In the genomic region with DNA sequence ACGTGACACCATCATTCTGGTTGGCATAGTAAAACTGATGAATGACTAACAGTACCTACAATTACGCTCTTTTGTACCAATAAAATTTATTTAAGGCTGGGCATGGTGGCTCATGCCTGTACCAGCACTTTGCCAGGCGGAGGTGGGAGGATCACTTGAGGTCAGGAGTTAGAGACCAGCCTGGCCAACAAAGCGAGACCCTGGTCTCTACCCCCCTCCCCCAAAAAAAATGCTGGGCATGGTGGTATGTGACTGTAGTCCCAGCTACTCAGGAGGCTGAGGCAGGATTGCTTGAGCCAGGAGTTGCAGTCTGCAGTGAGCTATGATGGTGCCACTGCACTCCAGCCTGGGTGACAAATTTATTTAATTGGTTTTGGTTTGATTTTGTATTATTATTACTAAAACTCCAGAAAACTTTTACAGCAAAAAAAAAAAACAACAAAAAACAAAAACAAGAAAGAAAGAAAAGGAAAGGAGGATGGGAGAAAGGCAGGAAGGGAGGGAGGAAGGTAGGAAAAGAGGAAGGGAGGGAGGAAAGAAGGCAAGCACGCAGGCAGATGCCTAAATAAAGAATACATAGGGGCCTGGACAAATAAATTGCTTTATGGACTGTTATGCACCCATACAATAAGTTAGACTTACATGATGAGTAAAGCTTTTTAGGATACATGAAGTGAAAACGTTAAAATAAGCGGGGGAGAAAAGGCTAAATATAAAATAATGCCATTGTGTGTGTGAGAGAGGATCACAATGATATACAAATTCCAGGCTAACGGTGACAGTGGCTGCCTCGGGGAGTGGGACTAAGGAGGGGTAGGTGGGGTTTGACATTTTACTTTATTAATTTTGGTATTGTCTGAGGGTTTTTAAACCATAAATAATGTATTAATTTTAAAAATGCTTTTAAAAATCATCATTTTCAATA, we compare ENCODE assay signal across 8 cellular contexts. TPM values are rescaled to one million over a fixed set of nuclear protein-coding genes. Genes with fewer than 3 reads are reported as not detected.
DNase-seq lines count a peak whose midpoint lies in the region; FAIRE-seq and TF ChIP-seq lines count a peak whose summit lies in the region.

No MANE protein-coding gene starts in this region.

- H3K9me3 ChIP-seq in keratinocyte (ENCODE audit: control insufficient read depth, low read depth, low read length) (no peaks in the 10 kb centered on the region), suprapubic skin (no peaks in the 10 kb centered on the region)

- TF ChIP-seq CTCF in keratinocyte (optimal IDR thresholded peaks at IDR 0.05 in 1 of 3, IDR thresholded peaks at IDR 0.05 in 1 of 3, conservative IDR thresholded peaks at IDR 0.05 in 1 of 3; ENCODE audit: extremely low read depth in 1 of 3, insufficient read depth in 2 of 3, low read length in 3 of 3) (no peak), suprapubic skin (IDR thresholded peaks at IDR 0.05) (no peak)

- no peaks in the 10 kb centered on the region for H3K27me3 ChIP-seq in keratinocyte (ENCODE audit: control insufficient read depth, extremely low read depth, insufficient read depth, low read length)
- H3K27me3 ChIP-seq in suprapubic skin: peaks cover 31% of the 10 kb centered on the region

- TF ChIP-seq EP300 in suprapubic skin (IDR thresholded peaks at IDR 0.05): no peak

- intact Hi-C loops in activated CD4-positive, alpha-beta T cell treated with anti-CD3 and anti-CD28 coated beads, Interleukin-2, amount 10 ng/mL, durations not matched to agents 24 days and 14 days (cut with micrococcal nuclease): loop anchor here (5.0 kb wide), 2 partner anchors 87 to 113 kb away; partner anchors contain the start of gene ZSCAN31
- intact Hi-C loops in activated T-helper 1 cell treated with anti-CD3 and anti-CD28 coated beads, Interleukin-12 subunit alpha, Interleukin-12 subunit beta, Interleukin-2, Interleukin-4 antibody, amounts not matched to agents 30 ng/mL and 10 ng/mL and 1 ng/mL, durations not matched to agents 14 hours and 24 hours and 36 hours (cut with micrococcal nuclease): loop anchor here (5.0 kb wide), 1 partner anchor 43 kb away; the partner anchor contains the start of gene ZSCAN26

- H3K27ac ChIP-seq in keratinocyte (ENCODE audit: control insufficient read depth, insufficient read depth, low read length): peak overlapping the region; percentile 60
- peak overlapping the region; percentile 66 for H3K27ac ChIP-seq in suprapubic skin

- H3K9me3 Mint-ChIP-seq in activated CD4-positive, alpha-beta T cell treated with anti-CD3 and anti-CD28 coated beads, Interleukin-2, amount 10 ng/mL, durations not matched to agents 24 days and 14 days: peaks cover 3% of the 10 kb centered on the region
- H3K9me3 Mint-ChIP-seq in activated T-helper 1 cell treated with anti-CD3 and anti-CD28 coated beads, Interleukin-12 subunit alpha, Interleukin-12 subunit beta, Interleukin-2, Interleukin-4 antibody, amounts not matched to agents 30 ng/mL and 10 ng/mL and 1 ng/mL, durations not matched to agents 14 hours and 24 hours and 36 hours: peaks cover 7% of the 10 kb centered on the region

- H3K27me3 Mint-ChIP-seq in activated CD4-positive, alpha-beta T cell treated with anti-CD3 and anti-CD28 coated beads, Interleukin-2, amount 10 ng/mL, durations not matched to agents 24 days and 14 days: peaks cover 44% of the 10 kb centered on the region
- peaks cover 34% of the 10 kb centered on the region for H3K27me3 Mint-ChIP-seq in activated T-helper 1 cell treated with anti-CD3 and anti-CD28 coated beads, Interleukin-12 subunit alpha, Interleukin-12 subunit beta, Interleukin-2, Interleukin-4 antibody, amounts not matched to agents 30 ng/mL and 10 ng/mL and 1 ng/mL, durations not matched to agents 14 hours and 24 hours and 36 hours (ENCODE audit: insufficient read depth)

- H3K4me1 ChIP-seq in keratinocyte (ENCODE audit: control insufficient read depth, extremely low read depth, insufficient read depth, low read length): peaks cover 12% of the 10 kb centered on the region
- peaks cover 22% of the 10 kb centered on the region for H3K4me1 ChIP-seq in suprapubic skin

- no peak for DNase-seq in activated CD4-positive, alpha-beta T cell treated with anti-CD3 and anti-CD28 coated beads, Interleukin-2, amount 10 ng/mL, durations not matched to agents 24 days and 14 days
- DNase-seq in activated CD4-positive, alpha-beta T cell treated with anti-CD3 and anti-CD28 coated beads for 1 hour: no peak
- no peak for DNase-seq in activated T-helper 1 cell treated with anti-CD3 and anti-CD28 coated beads, Interleukin-12 subunit alpha, Interleukin-12 subunit beta, Interleukin-2, Interleukin-4 antibody, amounts not matched to agents 30 ng/mL and 10 ng/mL and 1 ng/mL, durations not matched to agents 14 hours and 24 hours and 36 hours (ENCODE audit: low spot score)
- no peak for DNase-seq in keratinocyte (ENCODE audit: low read depth, low spot score)
- no peak for DNase-seq in suprapubic skin (ENCODE audit: low spot score in 2 of 2)
- DNase-seq in germinal center (ENCODE audit: low spot score): no peak
- no peak for DNase-seq in DMS153 (lab: John Stamatoyannopoulos, UW)
- DNase-seq in NCI-H1694 (lab: John Stamatoyannopoulos, UW): no peak

- H3K27ac Mint-ChIP-seq in activated CD4-positive, alpha-beta T cell treated with anti-CD3 and anti-CD28 coated beads, Interleukin-2, amount 10 ng/mL, durations not matched to agents 24 days and 14 days: peak overlapping the region; percentile 62
- H3K27ac Mint-ChIP-seq in activated T-helper 1 cell treated with anti-CD3 and anti-CD28 coated beads, Interleukin-12 subunit alpha, Interleukin-12 subunit beta, Interleukin-2, Interleukin-4 antibody, amounts not matched to agents 30 ng/mL and 10 ng/mL and 1 ng/mL, durations not matched to agents 14 hours and 24 hours and 36 hours: peak overlapping the region; percentile 42

- H4K20me1 ChIP-seq in keratinocyte (ENCODE audit: control insufficient read depth, extremely low read depth, insufficient read depth, low read length): no peaks in the 10 kb centered on the region

- H3K36me3 Mint-ChIP-seq in activated CD4-positive, alpha-beta T cell treated with anti-CD3 and anti-CD28 coated beads, Interleukin-2, amount 10 ng/mL, durations not matched to agents 24 days and 14 days (ENCODE audit: low read depth): peaks cover 18% of the 10 kb centered on the region
- H3K36me3 Mint-ChIP-seq in activated T-helper 1 cell treated with anti-CD3 and anti-CD28 coated beads, Interleukin-12 subunit alpha, Interleukin-12 subunit beta, Interleukin-2, Interleukin-4 antibody, amounts not matched to agents 30 ng/mL and 10 ng/mL and 1 ng/mL, durations not matched to agents 14 hours and 24 hours and 36 hours (ENCODE audit: low read depth): peaks cover 8% of the 10 kb centered on the region

- H3K4me3 Mint-ChIP-seq in activated CD4-positive, alpha-beta T cell treated with anti-CD3 and anti-CD28 coated beads, Interleukin-2, amount 10 ng/mL, durations not matched to agents 24 days and 14 days: peak overlapping the region; percentile 89
- peak overlapping the region; percentile 88 for H3K4me3 Mint-ChIP-seq in activated T-helper 1 cell treated with anti-CD3 and anti-CD28 coated beads, Interleukin-12 subunit alpha, Interleukin-12 subunit beta, Interleukin-2, Interleukin-4 antibody, amounts not matched to agents 30 ng/mL and 10 ng/mL and 1 ng/mL, durations not matched to agents 14 hours and 24 hours and 36 hours

- H3K4me3 ChIP-seq in keratinocyte (ENCODE audit: control insufficient read depth in 2 of 3, extremely low read depth in 1 of 3, insufficient read depth in 2 of 3, low read depth in 1 of 3, low read length in 3 of 3) (peak overlapping the region; percentile 73 to 88 (median 83)), suprapubic skin (peak overlapping the region; percentile 84)

- H3K9me1 ChIP-seq in keratinocyte (ENCODE audit: control insufficient read depth, extremely low read depth, insufficient read depth, low read length): no peaks in the 10 kb centered on the region

- peak overlapping the region; percentile 96 for H2AFZ ChIP-seq in keratinocyte (ENCODE audit: control insufficient read depth, low read length)

- peak overlapping the region; percentile 80 for H3K4me2 ChIP-seq in keratinocyte (ENCODE audit: control insufficient read depth, extremely low read depth, insufficient read depth, low read depth, low read length)

- FAIRE-seq in keratinocyte (lab: Jason Lieb, UNC): no peak

- dilution Hi-C loops in keratinocyte (cut with MboI; ENCODE audit: extremely low pct_ligation_motif_present, low sequenced_read_pairs): no loop called here

- TF ChIP-seq POLR2A in suprapubic skin (IDR thresholded peaks at IDR 0.05): no peak

- H3K9ac ChIP-seq in keratinocyte (ENCODE audit: control insufficient read depth, extremely low read depth, insufficient read depth, low read length): peak overlapping the region; percentile 79

- H3K36me3 ChIP-seq in keratinocyte (ENCODE audit: control insufficient read depth in 2 of 2, extremely low read depth in 1 of 2, insufficient read depth in 2 of 2, low read length in 2 of 2): peaks cover 8 to 14% of the 10 kb centered on the region in 2 experiments
- peaks cover 16% of the 10 kb centered on the region for H3K36me3 ChIP-seq in suprapubic skin

- H3K4me1 Mint-ChIP-seq in activated CD4-positive, alpha-beta T cell treated with anti-CD3 and anti-CD28 coated beads, Interleukin-2, amount 10 ng/mL, durations not matched to agents 24 days and 14 days: peaks cover 26% of the 10 kb centered on the region
- H3K4me1 Mint-ChIP-seq in activated T-helper 1 cell treated with anti-CD3 and anti-CD28 coated beads, Interleukin-12 subunit alpha, Interleukin-12 subunit beta, Interleukin-2, Interleukin-4 antibody, amounts not matched to agents 30 ng/mL and 10 ng/mL and 1 ng/mL, durations not matched to agents 14 hours and 24 hours and 36 hours (ENCODE audit: low read depth): peaks cover 34% of the 10 kb centered on the region

- 55% methylated on average over 9 of the region's 9 CpGs for WGBS in suprapubic skin

- no peaks in the 10 kb centered on the region for H3K79me2 ChIP-seq in keratinocyte (ENCODE audit: control insufficient read depth, insufficient read depth, low read length)

RNA-seq across cellular contexts. Expression of gene ZSCAN9, which starts 0.7 kb away (rescaled TPM):
- 5.2 and 6.3 TPM in 2 replicates for total RNA-seq in activated CD4-positive, alpha-beta T cell treated with anti-CD3 and anti-CD28 coated beads, Interleukin-2, amount 10 ng/mL, durations not matched to agents 24 days and 14 days
- total RNA-seq in activated T-helper 1 cell treated with anti-CD3 and anti-CD28 coated beads, Interleukin-12 subunit alpha, Interleukin-12 subunit beta, Interleukin-2, Interleukin-4 antibody, amounts not matched to agents 30 ng/mL and 10 ng/mL and 1 ng/mL, durations not matched to agents 14 hours and 24 hours and 36 hours: 6.1 and 8.1 TPM in 2 replicates
- 8.3 to 15.9 TPM (median 12.0 TPM) in 3 replicates for polyA plus RNA-seq in keratinocyte
- polyA plus RNA-seq in keratinocyte (2011; ENCODE audit: low read depth): 8.0 TPM
- polyA plus RNA-seq in keratinocyte (2011; cell fraction: cytosol; rRNA removed): 4.6 and 8.4 TPM in 2 replicates
- 29.4 and 36.9 TPM in 2 replicates for polyA plus RNA-seq in keratinocyte (2011; cell fraction: nucleus; rRNA removed)
- 4.9 and 12.9 TPM in 2 replicates for polyA plus RNA-seq in keratinocyte (2012; ENCODE audit: low replicate concordance)
- polyA minus RNA-seq in keratinocyte: 2.2 to 11.5 TPM (median 11.2 TPM) in 3 replicates
- 4.6 TPM for polyA minus RNA-seq in keratinocyte (2011; cell fraction: cytosol; rRNA and poly(A)+ RNA removed)
- polyA minus RNA-seq in keratinocyte (2011; cell fraction: nucleus; rRNA and poly(A)+ RNA removed): 9.9 and 12.6 TPM in 2 replicates
- 10 to 100 TPM in 1 of 4 donors, 1 to 10 TPM in 3; 3.6 to 12.5 (median 7.6) TPM for total RNA-seq in suprapubic skin

RNA-seq across cellular contexts. Expression of gene ZKSCAN4, which starts 27.7 kb away (rescaled TPM):
- total RNA-seq in activated CD4-positive, alpha-beta T cell treated with anti-CD3 and anti-CD28 coated beads, Interleukin-2, amount 10 ng/mL, durations not matched to agents 24 days and 14 days: 3.8 and 4.9 TPM in 2 replicates
- total RNA-seq in activated T-helper 1 cell treated with anti-CD3 and anti-CD28 coated beads, Interleukin-12 subunit alpha, Interleukin-12 subunit beta, Interleukin-2, Interleukin-4 antibody, amounts not matched to agents 30 ng/mL and 10 ng/mL and 1 ng/mL, durations not matched to agents 14 hours and 24 hours and 36 hours: 4.8 and 6.0 TPM in 2 replicates
- polyA plus RNA-seq in keratinocyte: 2.6 to 3.5 TPM (median 2.9 TPM) in 3 replicates
- polyA plus RNA-seq in keratinocyte (2011; ENCODE audit: low read depth): 0.69 TPM
- polyA plus RNA-seq in keratinocyte (2011; cell fraction: cytosol; rRNA removed): 1.6 and 1.9 TPM in 2 replicates
- polyA plus RNA-seq in keratinocyte (2011; cell fraction: nucleus; rRNA removed): 3.5 and 3.8 TPM in 2 replicates
- 2.3 and 2.7 TPM in 2 replicates for polyA plus RNA-seq in keratinocyte (2012; ENCODE audit: low replicate concordance)
- polyA minus RNA-seq in keratinocyte: 0.56 to 3.2 TPM (median 2.8 TPM) in 3 replicates
- 2.7 TPM for polyA minus RNA-seq in keratinocyte (2011; cell fraction: cytosol; rRNA and poly(A)+ RNA removed)
- polyA minus RNA-seq in keratinocyte (2011; cell fraction: nucleus; rRNA and poly(A)+ RNA removed): 2.1 and 2.4 TPM in 2 replicates
- total RNA-seq in suprapubic skin: 1 to 10 TPM; 1.2 to 5.0 (median 3.0) TPM

RNA-seq across cellular contexts. Expression of gene NKAPL, which starts 34.7 kb away (rescaled TPM):
- total RNA-seq in activated CD4-positive, alpha-beta T cell treated with anti-CD3 and anti-CD28 coated beads, Interleukin-2, amount 10 ng/mL, durations not matched to agents 24 days and 14 days: not detected in 2 replicates
- 0.16 TPM in 1 of 2 replicates, not detected in the other for total RNA-seq in activated T-helper 1 cell treated with anti-CD3 and anti-CD28 coated beads, Interleukin-12 subunit alpha, Interleukin-12 subunit beta, Interleukin-2, Interleukin-4 antibody, amounts not matched to agents 30 ng/mL and 10 ng/mL and 1 ng/mL, durations not matched to agents 14 hours and 24 hours and 36 hours
- polyA plus RNA-seq in keratinocyte: 0.25 to 0.35 TPM (median 0.31 TPM) in 3 replicates
- 1.6 TPM for polyA plus RNA-seq in keratinocyte (2011; ENCODE audit: low read depth)
- 0.40 and 0.48 TPM in 2 replicates for polyA plus RNA-seq in keratinocyte (2011; cell fraction: cytosol; rRNA removed)
- polyA plus RNA-seq in keratinocyte (2011; cell fraction: nucleus; rRNA removed): 0.29 and 0.59 TPM in 2 replicates
- polyA plus RNA-seq in keratinocyte (2012; ENCODE audit: low replicate concordance): 0.47 and 1.0 TPM in 2 replicates
- 0.56 TPM in 1 of 3 replicates, not detected in the others for polyA minus RNA-seq in keratinocyte
- not detected for polyA minus RNA-seq in keratinocyte (2011; cell fraction: cytosol; rRNA and poly(A)+ RNA removed)
- 0.32 TPM in 1 of 2 replicates, not detected in the other for polyA minus RNA-seq in keratinocyte (2011; cell fraction: nucleus; rRNA and poly(A)+ RNA removed)
- total RNA-seq in suprapubic skin: under 1 TPM in 2 of 4 donors, not detected in 2; 0.47 to 0.78 TPM

RNA-seq across cellular contexts. Expression of gene ZSCAN26, which starts 42.5 kb away (rescaled TPM):
- 5.9 and 7.7 TPM in 2 replicates for total RNA-seq in activated CD4-positive, alpha-beta T cell treated with anti-CD3 and anti-CD28 coated beads, Interleukin-2, amount 10 ng/mL, durations not matched to agents 24 days and 14 days
- 5.4 and 6.0 TPM in 2 replicates for total RNA-seq in activated T-helper 1 cell treated with anti-CD3 and anti-CD28 coated beads, Interleukin-12 subunit alpha, Interleukin-12 subunit beta, Interleukin-2, Interleukin-4 antibody, amounts not matched to agents 30 ng/mL and 10 ng/mL and 1 ng/mL, durations not matched to agents 14 hours and 24 hours and 36 hours
- polyA plus RNA-seq in keratinocyte: 7.2 to 9.8 TPM (median 7.3 TPM) in 3 replicates
- polyA plus RNA-seq in keratinocyte (2011; ENCODE audit: low read depth): 2.3 TPM
- 4.4 and 7.4 TPM in 2 replicates for polyA plus RNA-seq in keratinocyte (2011; cell fraction: cytosol; rRNA removed)
- polyA plus RNA-seq in keratinocyte (2011; cell fraction: nucleus; rRNA removed): 11.7 and 15.2 TPM in 2 replicates
- 3.9 and 4.9 TPM in 2 replicates for polyA plus RNA-seq in keratinocyte (2012; ENCODE audit: low replicate concordance)
- 2.4 to 9.2 TPM (median 5.7 TPM) in 3 replicates for polyA minus RNA-seq in keratinocyte
- 4.2 TPM for polyA minus RNA-seq in keratinocyte (2011; cell fraction: cytosol; rRNA and poly(A)+ RNA removed)
- 4.3 and 6.1 TPM in 2 replicates for polyA minus RNA-seq in keratinocyte (2011; cell fraction: nucleus; rRNA and poly(A)+ RNA removed)
- 10 to 100 TPM in 2 of 4 donors, 1 to 10 TPM in 2; 4.9 to 23.3 (median 11.4) TPM for total RNA-seq in suprapubic skin

RNA-seq across cellular contexts. Expression of gene PGBD1, which starts 57.0 kb away (rescaled TPM):
- total RNA-seq in activated CD4-positive, alpha-beta T cell treated with anti-CD3 and anti-CD28 coated beads, Interleukin-2, amount 10 ng/mL, durations not matched to agents 24 days and 14 days: 1.8 and 2.5 TPM in 2 replicates
- total RNA-seq in activated T-helper 1 cell treated with anti-CD3 and anti-CD28 coated beads, Interleukin-12 subunit alpha, Interleukin-12 subunit beta, Interleukin-2, Interleukin-4 antibody, amounts not matched to agents 30 ng/mL and 10 ng/mL and 1 ng/mL, durations not matched to agents 14 hours and 24 hours and 36 hours: 1.7 and 2.0 TPM in 2 replicates
- polyA plus RNA-seq in keratinocyte: 2.1 to 3.6 TPM (median 3.1 TPM) in 3 replicates
- polyA plus RNA-seq in keratinocyte (2011; ENCODE audit: low read depth): 2.0 TPM
- polyA plus RNA-seq in keratinocyte (2011; cell fraction: cytosol; rRNA removed): 1.9 and 2.6 TPM in 2 replicates
- polyA plus RNA-seq in keratinocyte (2011; cell fraction: nucleus; rRNA removed): 3.6 and 3.7 TPM in 2 replicates
- polyA plus RNA-seq in keratinocyte (2012; ENCODE audit: low replicate concordance): 1.4 and 3.3 TPM in 2 replicates
- 0.52 to 2.1 TPM (median 2.1 TPM) in 3 replicates for polyA minus RNA-seq in keratinocyte
- polyA minus RNA-seq in keratinocyte (2011; cell fraction: cytosol; rRNA and poly(A)+ RNA removed): 3.3 TPM
- polyA minus RNA-seq in keratinocyte (2011; cell fraction: nucleus; rRNA and poly(A)+ RNA removed): 2.2 and 2.3 TPM in 2 replicates
- total RNA-seq in suprapubic skin: 1 to 10 TPM in 2 of 4 donors, under 1 TPM in 2; 0.64 to 2.3 (median 1.2) TPM
